Comparison of ENCODE assay signal across 21 cellular contexts in the genomic region with DNA sequence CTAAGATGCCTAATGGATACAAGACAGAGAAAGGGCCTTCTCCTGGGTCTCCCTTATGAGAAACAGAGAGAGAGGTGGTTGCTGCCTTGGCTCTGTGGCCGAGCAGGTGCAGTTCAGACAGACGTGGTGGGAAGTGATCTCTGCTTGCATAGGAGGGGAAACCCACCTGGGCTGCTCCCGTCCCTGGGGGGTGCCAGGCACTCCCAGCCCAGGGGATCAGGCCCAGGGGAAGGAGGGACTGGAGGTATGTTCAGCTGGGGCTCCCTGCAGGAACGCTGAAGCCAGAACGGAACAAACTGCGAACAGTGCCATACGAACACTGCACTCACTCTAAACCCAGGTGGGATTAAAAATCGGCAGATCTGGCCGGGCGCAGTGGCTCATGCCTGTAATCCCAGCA. TPM values are rescaled to one million over a fixed set of nuclear protein-coding genes. Genes with fewer than 3 reads are reported as not detected.
DNase-seq lines count a peak whose midpoint lies in the region; ATAC-seq and TF ChIP-seq lines count a peak whose summit lies in the region.
"Had no signal": no experiment of that assay in that cellular context is flagged by ENCODE, and none has a peak within 500 bp of the region (broad histone marks: within the 10 kb centered on the region; RNA-seq: fewer than 3 reads in every experiment).

No MANE protein-coding gene starts in this region.

- no CpG with 5 or more reads among the region's 10 CpGs for WGBS in neuronal stem cell (ENCODE audit: extremely low coverage in 2 of 2, insufficient read length in 2 of 2, insufficient replicate concordance in 1 of 2), 2 donors

- no peak overlapping the region for H3K27ac ChIP-seq in GM23338 (ENCODE audit: low read depth)
- no peak overlapping the region for H3K27ac ChIP-seq in MM.1S (ENCODE audit: low read length)
- H3K27ac ChIP-seq in neuronal stem cell (replicated peaks; ENCODE audit: low read length): no peak overlapping the region
- H3K27ac ChIP-seq: GM23248 had no signal

- no peaks in the 10 kb centered on the region for H3K27me3 ChIP-seq in GM23338 (ENCODE audit: insufficient read depth)
- H3K27me3 ChIP-seq in MM.1S (replicated peaks; ENCODE audit: insufficient read depth, low read length): no peaks in the 10 kb centered on the region
- peaks cover 0 to 35% (median 0%) of the 10 kb centered on the region in 3 experiments for H3K27me3 ChIP-seq in neuronal stem cell (ENCODE audit: control insufficient read depth in 3 of 3, insufficient read depth in 3 of 3, low read depth in 1 of 3, low read length in 3 of 3)

- H4K8ac ChIP-seq in neuronal stem cell (ENCODE audit: low read depth, low read length): no peak overlapping the region

- H2BK12ac ChIP-seq in neuronal stem cell (ENCODE audit: low read length): no peak overlapping the region

- no peak overlapping the region for H4K91ac ChIP-seq in neuronal stem cell (ENCODE audit: low read depth, low read length, poor library complexity)

- no peaks in the 10 kb centered on the region for H3K9me2 ChIP-seq in GM23338 (ENCODE audit: insufficient read depth)
- no peaks in the 10 kb centered on the region for H3K9me2 ChIP-seq in MM.1S (replicated peaks; ENCODE audit: insufficient read depth, low read length)

- no peak overlapping the region for H3K4me3 ChIP-seq in GM23338
- no peak overlapping the region for H3K4me3 ChIP-seq in MM.1S (ENCODE audit: low read length)
- H3K4me3 ChIP-seq in neuronal stem cell (ENCODE audit: low read length in 2 of 2): no peak overlapping the region
- H3K4me3 ChIP-seq: GM23248, HAP-1 had no signal

- H3K36me3 ChIP-seq in GM23338 (ENCODE audit: insufficient read depth) (no peaks in the 10 kb centered on the region), MM.1S (replicated peaks; ENCODE audit: insufficient read depth, low read length) (no peaks in the 10 kb centered on the region), neuronal stem cell (replicated peaks in 1 of 2; ENCODE audit: control insufficient read depth in 2 of 2, insufficient read depth in 2 of 2, low read length in 2 of 2) (no peaks in the 10 kb centered on the region)
- H3K36me3 ChIP-seq: HAP-1 had no signal

- H3K79me1 ChIP-seq in neuronal stem cell (ENCODE audit: low read depth, low read length): no peaks in the 10 kb centered on the region

- DNase-seq in GM23338 (ENCODE audit: low spot score) (no peak), MM.1S (no peak), neuronal stem cell (ENCODE audit: low spot score) (no peak), type B pancreatic cell (ENCODE audit: extremely low spot score, unreplicated experiment) (peak; percentile 42), mucosa of gallbladder (ENCODE audit: low spot score) (no peak), NCI-H526 treated with DMSO at 0.1 percent for 48 hours (lab: John Stamatoyannopoulos, UW) (no peak)
- DNase-seq in activated T-cell treated with anti-CD3 and anti-CD28 coated beads, Interleukin-2, amount 50 U/mL, for 1 hour: no peak
- DNase-seq: C1 segment of cervical spinal cord; Calu3; CD4-positive, alpha-beta memory T cell; COR-L47; DMS53; DMS79 treated with DMSO at 0.1 percent for 48 hours; GF-D8; GM23248; HFFc6 had no signal

- H3K18ac ChIP-seq in neuronal stem cell (ENCODE audit: low read length): peak overlapping the region; percentile 61

- H2BK120ac ChIP-seq in neuronal stem cell (ENCODE audit: low read depth, low read length): no peak overlapping the region

- H3K23ac ChIP-seq in neuronal stem cell (ENCODE audit: low read depth, low read length, poor library complexity): no peak overlapping the region

- H3K4ac ChIP-seq in neuronal stem cell (ENCODE audit: low read length): no peak overlapping the region

- H3K79me2 ChIP-seq in GM23338 (replicated peaks; ENCODE audit: insufficient read depth) (no peaks in the 10 kb centered on the region), MM.1S (ENCODE audit: low read length) (no peaks in the 10 kb centered on the region)

- H2BK5ac ChIP-seq in neuronal stem cell (ENCODE audit: low read length): no peak overlapping the region

- no peak overlapping the region for H2AK5ac ChIP-seq in neuronal stem cell (ENCODE audit: low read depth, low read length)

- no peak for ATAC-seq in GM23338

- H2AFZ ChIP-seq in GM23338 (peak overlapping the region; percentile 87), MM.1S (ENCODE audit: low read length) (0 out of 2 replicates have a peak overlapping the region, but pooled peaks have one; percentile 7), neuronal stem cell (ENCODE audit: low read length) (no peak overlapping the region)
- H2AFZ ChIP-seq: GM23248 had no signal

- H3K4me1 Mint-ChIP-seq in GM23338 (no peaks in the 10 kb centered on the region), type B pancreatic cell (ENCODE audit: unreplicated experiment) (no peaks in the 10 kb centered on the region)
- H3K4me1 Mint-ChIP-seq: CD4-positive, alpha-beta memory T cell had no signal

- H3F3A ChIP-seq in GM23338 (replicated peaks; ENCODE audit: low read depth) (no peaks in the 10 kb centered on the region), MM.1S (ENCODE audit: insufficient read depth, low read length) (no peaks in the 10 kb centered on the region)

- no peaks in the 10 kb centered on the region for H3K36me3 Mint-ChIP-seq in GM23338 (ENCODE audit: low read depth)
- no peaks in the 10 kb centered on the region for H3K36me3 Mint-ChIP-seq in type B pancreatic cell
- H3K36me3 Mint-ChIP-seq: CD4-positive, alpha-beta memory T cell had no signal

- H4K20me1 ChIP-seq in GM23338 (replicated peaks; ENCODE audit: insufficient read depth) (no peaks in the 10 kb centered on the region), MM.1S (ENCODE audit: insufficient read depth, low read length) (no peaks in the 10 kb centered on the region)

- H3K4me2 ChIP-seq in GM23338 (no peak overlapping the region), MM.1S (ENCODE audit: low read depth, low read length) (no peak overlapping the region), neuronal stem cell (ENCODE audit: insufficient read depth, low read length, poor library complexity, severe bottlenecking) (no peak overlapping the region)

- H3K4me1 ChIP-seq in GM23338 (ENCODE audit: insufficient read depth) (no peaks in the 10 kb centered on the region), MM.1S (ENCODE audit: low read length) (no peaks in the 10 kb centered on the region), neuronal stem cell (ENCODE audit: control insufficient read depth in 2 of 2, insufficient read depth in 1 of 2, low read depth in 1 of 2, low read length in 2 of 2) (no peaks in the 10 kb centered on the region)
- H3K4me1 ChIP-seq: HAP-1 had no signal

- H3K27ac Mint-ChIP-seq in GM23338: no peak overlapping the region
- no peak overlapping the region for H3K27ac Mint-ChIP-seq in type B pancreatic cell
- H3K27ac Mint-ChIP-seq: CD4-positive, alpha-beta memory T cell; HFFc6 had no signal

- H2BK15ac ChIP-seq in neuronal stem cell (ENCODE audit: low read length): no peak overlapping the region

- H3K27me3 Mint-ChIP-seq in GM23338 (ENCODE audit: insufficient read depth, low read depth, poor library complexity) (peaks cover 5% of the 10 kb centered on the region), type B pancreatic cell (peaks cover 4% of the 10 kb centered on the region)

- no peak overlapping the region for H3K4me3 Mint-ChIP-seq in GM23338
- no peak overlapping the region for H3K4me3 Mint-ChIP-seq in type B pancreatic cell
- H3K4me3 Mint-ChIP-seq: CD4-positive, alpha-beta memory T cell; HFFc6 had no signal

- TF ChIP-seq CTCF in GM23338 (conservative IDR thresholded peaks at IDR 0.05; ENCODE audit: low read depth in 2 of 2) (no peak), MM.1S (IDR thresholded peaks at IDR 0.05; ENCODE audit: low read length) (no peak), type B pancreatic cell (conservative IDR thresholded peaks at IDR 0.05) (no peak)

- H3K14ac ChIP-seq in neuronal stem cell (ENCODE audit: low read length): no peak overlapping the region

- H3K9me3 ChIP-seq in MM.1S (replicated peaks; ENCODE audit: insufficient read depth, low read length) (no peaks in the 10 kb centered on the region), neuronal stem cell (replicated peaks in 1 of 2; ENCODE audit: control insufficient read depth in 2 of 2, insufficient read depth in 1 of 2, low read depth in 1 of 2, low read length in 2 of 2) (no peaks in the 10 kb centered on the region)
- H3K9me3 ChIP-seq: HAP-1 had no signal

- H3K9ac ChIP-seq in MM.1S (ENCODE audit: low read length) (no peak overlapping the region), neuronal stem cell (ENCODE audit: low read depth, low read length, poor library complexity) (no peak overlapping the region)
- H3K9ac ChIP-seq: GM23248 had no signal

- H3K9me3 Mint-ChIP-seq in GM23338 (no peaks in the 10 kb centered on the region), type B pancreatic cell (no peaks in the 10 kb centered on the region)
- H3K9me3 Mint-ChIP-seq: HFFc6 had no signal

TF ChIP-seq in GM23338, 12 proteins besides CTCF, POLR2A, EP300 and RAD21 (continues in another document):
- TF ChIP-seq ZNF331 (CRISPR knock-in tag; IDR thresholded peaks at IDR 0.05; ENCODE audit: low read depth): no peak

RNA-seq across cellular contexts. Expression of a gene that starts 35.7 kb away (rescaled TPM):
- 11.2 and 21.1 TPM in 2 replicates for total RNA-seq in GM23338 (2014; rRNA removed; shearing (Covaris generic))
- 10.6 and 11.5 TPM in 2 replicates for polyA plus RNA-seq in GM23338 (2016; fragmentation: Nextera tagmentation; extraction: Ambion mirVana)
- not detected for polyA plus RNA-seq in neuronal stem cell (2013, experiment 1 of 2)
- 0.03 TPM for polyA plus RNA-seq in neuronal stem cell (2013, experiment 2 of 2)
- total RNA-seq in type B pancreatic cell (ENCODE audit: low replicate concordance) (7.3 and 17.5 TPM in 2 replicates), mucosa of gallbladder (11.1 TPM)
- total RNA-seq: A172; A673; CD4-positive, alpha-beta memory T cell; G401; GM23248; HFFc6 had no signal
- polyA plus RNA-seq: BJ; CD4-positive, alpha-beta memory T cell; GM23248 had no signal

RNA-seq across cellular contexts. Expression of a gene that starts 44.3 kb away (rescaled TPM):
- total RNA-seq in GM23338 (2014; rRNA removed; shearing (Covaris generic)): 24.6 and 25.0 TPM in 2 replicates
- polyA plus RNA-seq in GM23338 (2016; fragmentation: Nextera tagmentation; extraction: Ambion mirVana): 17.3 and 17.8 TPM in 2 replicates
- 19.0 TPM for polyA plus RNA-seq in neuronal stem cell (2013, experiment 1 of 2)
- polyA plus RNA-seq in neuronal stem cell (2013, experiment 2 of 2): 18.7 TPM
- total RNA-seq in type B pancreatic cell (ENCODE audit: low replicate concordance): 19.7 and 24.9 TPM in 2 replicates
- total RNA-seq in mucosa of gallbladder: 16.6 TPM

RNA-seq across cellular contexts. Expression of a gene that starts 44.3 kb away (rescaled TPM):
- 21.7 and 25.2 TPM in 2 replicates for total RNA-seq in GM23338 (2014; rRNA removed; shearing (Covaris generic))
- polyA plus RNA-seq in GM23338 (2016; fragmentation: Nextera tagmentation; extraction: Ambion mirVana): 36.1 and 41.9 TPM in 2 replicates
- 20.7 TPM for polyA plus RNA-seq in neuronal stem cell (2013, experiment 1 of 2)
- polyA plus RNA-seq in neuronal stem cell (2013, experiment 2 of 2): 21.3 TPM
- 17.8 and 18.7 TPM in 2 replicates for total RNA-seq in type B pancreatic cell (ENCODE audit: low replicate concordance)
- total RNA-seq in mucosa of gallbladder: 21.8 TPM
